1 cellular context compared by ENCODE assay signal in the genomic region with DNA sequence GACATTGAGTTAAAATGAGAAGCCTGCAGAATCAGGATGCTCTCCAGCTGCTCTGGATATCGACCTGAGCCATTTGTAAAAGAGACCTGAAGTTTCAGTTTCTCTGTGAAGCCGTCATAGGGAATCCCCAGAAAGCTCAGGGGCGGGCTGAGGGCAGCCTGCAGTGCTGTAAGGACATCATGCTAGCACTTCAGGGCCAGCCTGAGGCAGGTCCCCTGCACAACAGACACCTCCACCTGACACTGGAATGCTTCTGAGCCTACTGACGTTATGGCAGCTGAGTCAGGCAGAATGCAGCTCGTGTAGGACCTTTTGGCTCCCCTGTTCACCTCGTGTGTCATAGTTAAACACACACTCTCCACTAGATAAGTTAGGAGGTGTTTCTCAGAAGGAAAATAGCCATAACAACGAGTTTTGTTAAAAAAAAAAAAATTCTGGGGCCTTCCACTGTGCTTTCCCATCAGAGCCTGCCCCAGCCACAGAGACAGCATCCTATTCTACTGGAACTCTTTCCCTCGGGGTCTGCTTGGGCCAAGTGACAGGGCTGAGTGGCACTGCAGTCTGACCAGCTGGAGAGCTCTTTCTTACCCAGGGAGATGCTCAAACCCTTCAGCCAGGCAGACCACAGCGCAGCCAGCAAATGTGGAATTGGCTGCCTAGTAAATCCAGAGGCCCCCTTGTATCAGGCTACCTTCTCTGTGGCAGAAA.
TF ChIP-seq lines count a peak whose summit lies in the region.

No MANE protein-coding gene starts in this region.

TF ChIP-seq in A549, 52 proteins besides CTCF, POLR2A, EP300 and RAD21 (continued from another document):
- TF ChIP-seq, protein P1, sequence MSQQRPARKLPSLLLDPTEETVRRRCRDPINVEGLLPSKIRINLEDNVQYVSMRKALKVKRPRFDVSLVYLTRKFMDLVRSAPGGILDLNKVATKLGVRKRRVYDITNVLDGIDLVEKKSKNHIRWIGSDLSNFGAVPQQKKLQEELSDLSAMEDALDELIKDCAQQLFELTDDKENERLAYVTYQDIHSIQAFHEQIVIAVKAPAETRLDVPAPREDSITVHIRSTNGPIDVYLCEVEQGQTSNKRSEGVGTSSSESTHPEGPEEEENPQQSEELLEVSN (IDR thresholded peaks at IDR 0.05; ENCODE audit: borderline replicate concordance, low read depth), result no peak
- TF ChIP-seq, protein P2, sequence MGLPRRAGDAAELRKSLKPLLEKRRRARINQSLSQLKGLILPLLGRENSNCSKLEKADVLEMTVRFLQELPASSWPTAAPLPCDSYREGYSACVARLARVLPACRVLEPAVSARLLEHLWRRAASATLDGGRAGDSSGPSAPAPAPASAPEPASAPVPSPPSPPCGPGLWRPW (IDR thresholded peaks at IDR 0.05), result no peak
